19 cellular contexts compared by ENCODE assay signal in genomic region chr18:60984496-60984895, GRCh38.
A peak's percentile ranks its signal among the peaks of the same experiment; 100 is the strongest.
DNase-seq lines count a peak whose midpoint lies in the region; TF ChIP-seq lines count a peak whose summit lies in the region.
"Had no signal": no experiment of that assay in that cellular context is flagged by ENCODE, and none has a peak within 500 bp of the region (broad histone marks: within the 10 kb centered on the region; RNA-seq: fewer than 3 reads in every experiment).

No MANE protein-coding gene starts in this region.

- no peaks in the 10 kb centered on the region for H3K27me3 ChIP-seq in suprapubic skin
- H3K27me3 ChIP-seq: esophagus squamous epithelium, right lobe of liver had no signal

- no peak for TF ChIP-seq EP300 in suprapubic skin (IDR thresholded peaks at IDR 0.05)

- no peak overlapping the region for H3K27ac ChIP-seq in suprapubic skin
- H3K27ac ChIP-seq: esophagus squamous epithelium, right lobe of liver, VCaP had no signal

- H3K4me1 ChIP-seq in suprapubic skin: no peaks in the 10 kb centered on the region
- H3K4me1 ChIP-seq: esophagus squamous epithelium, right lobe of liver had no signal

- WGBS in suprapubic skin: 82% methylated on average over 4 of the region's 4 CpGs

- no peak overlapping the region for H3K4me3 ChIP-seq in fibroblast of pulmonary artery (replicated peaks; ENCODE audit: low read depth, low read length)
- H3K4me3 ChIP-seq in suprapubic skin: no peak overlapping the region
- H3K4me3 ChIP-seq: esophagus squamous epithelium, right lobe of liver had no signal

- no peaks in the 10 kb centered on the region for H3K9me3 ChIP-seq in suprapubic skin
- H3K9me3 ChIP-seq: esophagus squamous epithelium, right lobe of liver had no signal

- peak; percentile 95 for DNase-seq in H4 (ENCODE audit: low spot score)
- DNase-seq in amniotic epithelial cell (ENCODE audit: low read depth): peak; percentile 92
- DNase-seq in fibroblast of pulmonary artery (ENCODE audit: low read depth): peak; percentile 71
- peak; percentile 18 for DNase-seq in stromal cell of bone marrow (ENCODE audit: low read depth)
- no peak for DNase-seq in NCI-H2029 (lab: John Stamatoyannopoulos, UW)
- DNase-seq in suprapubic skin (ENCODE audit: low spot score in 2 of 2): no peak
- no peak for DNase-seq in iPS-NIHi7 (ENCODE audit: extremely low spot score)
- DNase-seq: activated CD4-positive, alpha-beta memory T cell treated with anti-CD3 and anti-CD28 coated beads for 36 hours; activated T-cell treated with anti-CD3 and anti-CD28 coated beads, Interleukin-2, amount 50 U/mL, for 24 hours; central memory CD4-positive, alpha-beta T cell; effector CD4-positive, alpha-beta T cell; esophagus squamous epithelium; Kasumi-1; left ventricle myocardium superior; NCI-H1417 treated with DMSO at 0.1 percent for 48 hours; occipital lobe; right lobe of liver; stimulated activated CD4-positive, alpha-beta T cell treated with anti-CD3 and anti-CD28 coated beads, Interleukin-2, amount 100 ng/mL, for 48 hours had no signal

- TF ChIP-seq POLR2A in suprapubic skin (IDR thresholded peaks at IDR 0.05): no peak

- no peaks in the 10 kb centered on the region for H3K36me3 ChIP-seq in suprapubic skin
- H3K36me3 ChIP-seq: esophagus squamous epithelium, right lobe of liver had no signal

- TF ChIP-seq CTCF in fibroblast of pulmonary artery (IDR thresholded peaks at IDR 0.05; ENCODE audit: low read length, missing control alignments): no peak
- no peak for TF ChIP-seq CTCF in suprapubic skin (IDR thresholded peaks at IDR 0.05)

Comparison
In these comparisons a context has a peak if more than half of its experiments do, and no peak if none do; other contexts are left out.
1. DNase-seq: peak in H4 (single experiment), amniotic epithelial cell (single experiment), fibroblast of pulmonary artery (single experiment) and stromal cell of bone marrow (single experiment); none in NCI-H2029 (single experiment), suprapubic skin (0 of 2) and iPS-NIHi7 (single experiment).